Comparison of ENCODE assay signal across 1 cellular context in genomic region chr22:49604732-49605302, GRCh38.
TF ChIP-seq lines count a peak whose summit lies in the region.

No MANE protein-coding gene starts in this region.

TF ChIP-seq in K562, 482 proteins besides CTCF, POLR2A, EP300 and RAD21 (continued from another document):
- peak in 1 of 2 experiments; percentile 100 for TF ChIP-seq AFF1 (IDR thresholded peaks at IDR 0.05; ENCODE audit: low read depth in 1 of 2, partially characterized antibody in 2 of 2)
- TF ChIP-seq HDAC2 (IDR thresholded peaks at IDR 0.05) = no peak
- TF ChIP-seq ZKSCAN1 (IDR thresholded peaks at IDR 0.05; ENCODE audit: low read depth, low read length) = no peak
- TF ChIP-seq RCOR1 (IDR thresholded peaks at IDR 0.05; ENCODE audit: borderline replicate concordance in 1 of 2, low read depth in 2 of 2, low read length in 2 of 2) = no peak
